Comparison of ENCODE assay signal across 14 cellular contexts in the genomic region with DNA sequence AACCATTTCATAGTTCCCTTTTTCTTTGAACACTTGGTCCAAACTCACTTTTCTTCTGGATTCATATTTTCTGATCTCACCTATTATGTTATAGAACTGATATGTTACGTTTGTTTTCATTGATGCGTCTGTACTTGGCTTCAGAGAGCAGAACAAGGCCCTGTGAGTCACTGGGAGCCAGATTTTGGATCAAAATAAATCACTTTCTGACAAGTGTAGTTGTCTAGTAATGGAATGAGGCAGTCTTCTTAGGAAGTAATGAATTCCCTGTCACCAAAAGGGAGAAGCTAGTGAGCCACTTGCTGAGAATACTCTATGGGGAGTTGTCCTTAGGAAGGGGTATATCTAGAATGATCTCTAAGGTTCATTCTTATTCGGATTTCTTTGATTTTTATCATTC. TPM values are rescaled to one million over a fixed set of nuclear protein-coding genes. Genes with fewer than 3 reads are reported as not detected.
DNase-seq lines count a peak whose midpoint lies in the region; ATAC-seq and TF ChIP-seq lines count a peak whose summit lies in the region.
"Had no signal": no experiment of that assay in that cellular context is flagged by ENCODE, and none has a peak within 500 bp of the region (broad histone marks: within the 10 kb centered on the region; RNA-seq: fewer than 3 reads in every experiment).

No MANE protein-coding gene starts in this region.

- in situ Hi-C loops in brain microvascular endothelial cell (cut with HindIII; ENCODE audit: low pct_ligation_motif_present, low sequenced_read_pairs), result no loop called here

- no peaks in the 10 kb centered on the region for H3K27me3 Mint-ChIP-seq in Calu3 (ENCODE audit: unreplicated experiment)
- H3K27me3 Mint-ChIP-seq in activated CD8-positive, alpha-beta T cell treated with anti-CD3 and anti-CD28 coated beads for 36 hours, result no peaks in the 10 kb centered on the region
- H3K27me3 Mint-ChIP-seq: activated CD4-positive, alpha-beta memory T cell treated with anti-CD3 and anti-CD28 coated beads, Interleukin-2, amount 10 ng/mL, durations not matched to agents 7 days and 5 days had no signal

- H3K27ac ChIP-seq in brain microvascular endothelial cell (peak overlapping the region; percentile 68), ovary (peak overlapping the region in 1 of 2 donors; percentile 72)

- POLR2A ChIA-PET in activated CD8-positive, alpha-beta T cell treated with anti-CD3 and anti-CD28 coated beads for 36 hours (lab: Charles Lee), result interaction anchor here (0.7 kb wide), 2 partner anchors 202 to 473 kb away, joined by 3 to 4 read pairs; no protein-coding TSS in a partner anchor

- 50 to 55% (median 52%) methylated on average over 3 of the region's 3 CpGs for WGBS in ovary, 3 donors

- peak overlapping the region; percentile 83 for H3K27ac Mint-ChIP-seq in Calu3 (ENCODE audit: unreplicated experiment)
- H3K27ac Mint-ChIP-seq in activated naive CD4-positive, alpha-beta T cell treated with anti-CD3 and anti-CD28 coated beads, Interleukin-2, amount 50 U/mL, for 72 hours, result no peak overlapping the region
- H3K27ac Mint-ChIP-seq in activated CD8-positive, alpha-beta T cell treated with anti-CD3 and anti-CD28 coated beads for 36 hours, result no peak overlapping the region
- H3K27ac Mint-ChIP-seq: activated CD4-positive, alpha-beta memory T cell treated with anti-CD3 and anti-CD28 coated beads, Interleukin-2, amount 10 ng/mL, durations not matched to agents 7 days and 5 days; activated T-helper 2 cell treated with anti-CD3 and anti-CD28 coated beads, Interferon-gamma antibody, Interleukin-2, Interleukin-4, amounts not matched to agents 10 μg/mL and 5 μg/mL and 100 μg/mL, durations not matched to agents 14 hours and 24 hours and 36 hours had no signal

- ATAC-seq in activated naive CD4-positive, alpha-beta T cell treated with anti-CD3 and anti-CD28 coated beads, Interleukin-2, amount 50 U/mL, for 72 hours, result no peak
- ATAC-seq in Right ventricle myocardium superior (ENCODE audit: poor library complexity), result no peak
- ATAC-seq in activated CD8-positive, alpha-beta T cell treated with anti-CD3 and anti-CD28 coated beads for 36 hours, result no peak

- intact Hi-C loops in Calu3 (cut with micrococcal nuclease; ENCODE audit: unreplicated experiment), result no loop called here
- intact Hi-C loops in Right ventricle myocardium superior (cut with DNase I), result no loop called here
- intact Hi-C loops in activated CD8-positive, alpha-beta T cell treated with anti-CD3 and anti-CD28 coated beads for 36 hours (cut with micrococcal nuclease), result no loop called here
- intact Hi-C loops in ovary (cut with DNase I), result no loop called here

- DNase-seq in Calu3 (no peak), NCI-H226 (peak; percentile 55), brain microvascular endothelial cell (no peak), kidney glomerular epithelial cell (lab: John Stamatoyannopoulos, UW) (peak; percentile 5), Right ventricle myocardium superior (no peak), ovary (no peak)
- DNase-seq in activated naive CD4-positive, alpha-beta T cell treated with anti-CD3 and anti-CD28 coated beads, Interleukin-2, amount 50 U/mL, for 72 hours (ENCODE audit: low spot score in 2 of 2), result no peak
- DNase-seq in activated CD8-positive, alpha-beta T cell treated with anti-CD3 and anti-CD28 coated beads for 36 hours, result no peak
- DNase-seq: activated CD4-positive, alpha-beta memory T cell treated with anti-CD3 and anti-CD28 coated beads, Interleukin-2, amount 10 ng/mL, durations not matched to agents 7 days and 5 days; aorta; DMS 273 treated with DMSO at 0.1 percent for 48 hours; NCI-H2107; stimulated activated CD4-positive, alpha-beta T cell treated with anti-CD3 and anti-CD28 coated beads, Interleukin-12 subunit alpha, Interleukin-12 subunit beta, amount 100 ng/mL, for 4 hours had no signal

- no TSS peak for BruUV-seq in Calu3 (replicated peaks; lab: Mats Ljungman, UMichigan)

- peaks cover 30% of the 10 kb centered on the region for H3K4me1 Mint-ChIP-seq in Calu3 (ENCODE audit: low read depth, unreplicated experiment)
- H3K4me1 Mint-ChIP-seq in activated CD8-positive, alpha-beta T cell treated with anti-CD3 and anti-CD28 coated beads for 36 hours (ENCODE audit: low read depth), result peaks cover 8% of the 10 kb centered on the region

- H3K4me3 Mint-ChIP-seq in Calu3 (ENCODE audit: low read depth, unreplicated experiment), result no peak overlapping the region
- H3K4me3 Mint-ChIP-seq in activated CD8-positive, alpha-beta T cell treated with anti-CD3 and anti-CD28 coated beads for 36 hours, result no peak overlapping the region
- H3K4me3 Mint-ChIP-seq: activated CD4-positive, alpha-beta memory T cell treated with anti-CD3 and anti-CD28 coated beads, Interleukin-2, amount 10 ng/mL, durations not matched to agents 7 days and 5 days had no signal

- CTCF ChIA-PET in Calu3 (lab: Charles Lee), result no interaction called here
- CTCF ChIA-PET in activated CD8-positive, alpha-beta T cell treated with anti-CD3 and anti-CD28 coated beads for 36 hours (lab: Charles Lee), result no interaction called here

- no peak for TF ChIP-seq CTCF in Calu3 (IDR thresholded peaks at IDR 0.05; ENCODE audit: unreplicated experiment)
- no peak for TF ChIP-seq CTCF in brain microvascular endothelial cell (IDR thresholded peaks at IDR 0.05; ENCODE audit: low read depth, low read length, missing control alignments)
- no peak for TF ChIP-seq CTCF in activated CD8-positive, alpha-beta T cell treated with anti-CD3 and anti-CD28 coated beads for 36 hours (IDR thresholded peaks at IDR 0.05)
- no peak for TF ChIP-seq CTCF in ovary (IDR thresholded peaks at IDR 0.05)

- peaks cover 12% of the 10 kb centered on the region for H3K36me3 Mint-ChIP-seq in Calu3 (ENCODE audit: insufficient read depth, unreplicated experiment)
- no peaks in the 10 kb centered on the region for H3K36me3 Mint-ChIP-seq in activated naive CD4-positive, alpha-beta T cell treated with anti-CD3 and anti-CD28 coated beads, Interleukin-2, amount 50 U/mL, for 72 hours
- peaks cover 7% of the 10 kb centered on the region for H3K36me3 Mint-ChIP-seq in activated CD8-positive, alpha-beta T cell treated with anti-CD3 and anti-CD28 coated beads for 36 hours (ENCODE audit: low read depth)

- H3K27me3 ChIP-seq in brain microvascular endothelial cell (replicated peaks) (no peaks in the 10 kb centered on the region), ovary (no peaks in the 10 kb centered on the region)

- H3K4me3 ChIP-seq in brain microvascular endothelial cell (ENCODE audit: low read depth, low read length) (no peak overlapping the region), ovary (no peak overlapping the region)

- H3K36me3 ChIP-seq in brain microvascular endothelial cell (replicated peaks), result peaks cover 4% of the 10 kb centered on the region
- no peaks in the 10 kb centered on the region for H3K36me3 ChIP-seq in ovary

- no peaks in the 10 kb centered on the region for H3K9me3 Mint-ChIP-seq in Calu3 (ENCODE audit: low read depth, unreplicated experiment)
- H3K9me3 Mint-ChIP-seq in activated naive CD4-positive, alpha-beta T cell treated with anti-CD3 and anti-CD28 coated beads, Interleukin-2, amount 50 U/mL, for 72 hours, result no peaks in the 10 kb centered on the region
- no peaks in the 10 kb centered on the region for H3K9me3 Mint-ChIP-seq in activated CD8-positive, alpha-beta T cell treated with anti-CD3 and anti-CD28 coated beads for 36 hours
- H3K9me3 Mint-ChIP-seq: activated CD4-positive, alpha-beta memory T cell treated with anti-CD3 and anti-CD28 coated beads, Interleukin-2, amount 10 ng/mL, durations not matched to agents 7 days and 5 days; activated T-helper 2 cell treated with anti-CD3 and anti-CD28 coated beads, Interferon-gamma antibody, Interleukin-2, Interleukin-4, amounts not matched to agents 10 μg/mL and 5 μg/mL and 100 μg/mL, durations not matched to agents 14 hours and 24 hours and 36 hours had no signal

- no peak for TF ChIP-seq POLR2A in ovary (IDR thresholded peaks at IDR 0.05)

- TF ChIP-seq EP300 in ovary (IDR thresholded peaks at IDR 0.05), result no peak

- peaks cover 12% of the 10 kb centered on the region for H3K4me1 ChIP-seq in ovary (ENCODE audit: insufficient read depth)

- no peaks in the 10 kb centered on the region for H3K9me3 ChIP-seq in ovary

RNA-seq across cellular contexts. Expression of a gene that starts 10.2 kb away (rescaled TPM):
- total RNA-seq in Calu3 (2022) (37.3 and 45.6 TPM in 2 replicates), Right ventricle myocardium superior (3.5 TPM), ovary (10 to 100 TPM; 53.4 to 75.5 (median 63.6) TPM)
- total RNA-seq in activated naive CD4-positive, alpha-beta T cell treated with anti-CD3 and anti-CD28 coated beads, Interleukin-2, amount 50 U/mL, for 72 hours, result 10 to 100 TPM; 15.1 to 18.4 TPM
- total RNA-seq in activated CD8-positive, alpha-beta T cell treated with anti-CD3 and anti-CD28 coated beads for 36 hours, result 10 to 100 TPM; 12.5 to 13.2 TPM
- 10 to 100 TPM; 19.4 to 33.7 TPM for polyA plus RNA-seq in ovary

Comparison
In these comparisons a context has a peak if more than half of its experiments do, and no peak if none do; other contexts are left out.
1. DNase-seq: peak in NCI-H226 (single experiment) and kidney glomerular epithelial cell (single experiment); none in Calu3 (single experiment), brain microvascular endothelial cell (single experiment), activated naive CD4-positive, alpha-beta T cell treated with anti-CD3 and anti-CD28 coated beads, Interleukin-2, amount 50 U/mL, for 72 hours (0 of 2), Right ventricle myocardium superior (single experiment), activated CD8-positive, alpha-beta T cell treated with anti-CD3 and anti-CD28 coated beads for 36 hours (single experiment) and ovary (0 of 5).